15 cellular contexts compared by ENCODE assay signal in the genomic region with DNA sequence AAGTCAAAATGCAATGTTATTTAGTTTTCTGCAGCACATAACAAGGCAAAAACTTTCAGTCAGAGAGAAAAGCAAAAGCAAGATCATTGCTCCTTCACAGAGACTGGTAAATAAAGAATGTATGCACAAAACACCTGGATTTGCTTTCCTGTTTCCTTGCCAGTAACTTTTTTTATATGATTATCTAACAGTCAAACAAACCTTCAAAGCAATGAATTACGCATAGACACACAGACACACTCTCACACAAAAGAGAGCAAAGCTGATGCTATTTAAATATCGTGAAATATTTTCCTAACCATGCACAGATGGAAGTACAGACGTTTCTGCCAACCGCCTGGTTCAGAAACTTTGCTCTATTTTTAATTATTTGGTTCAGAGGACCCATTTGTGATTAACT. TPM values are rescaled to one million over a fixed set of nuclear protein-coding genes. Genes with fewer than 3 reads are reported as not detected.
DNase-seq lines count a peak whose midpoint lies in the region; ATAC-seq and TF ChIP-seq lines count a peak whose summit lies in the region.
"Had no signal": no experiment of that assay in that cellular context is flagged by ENCODE, and none has a peak within 500 bp of the region (broad histone marks: within the 10 kb centered on the region; RNA-seq: fewer than 3 reads in every experiment).

No MANE protein-coding gene starts in this region.

- H3K4me2 ChIP-seq in BLaER1 (peak overlapping the region; percentile 56), parathyroid adenoma (ENCODE audit: low read length) (peak overlapping the region; percentile 18)

- H3K4me1 ChIP-seq in BLaER1 (peaks cover 22% of the 10 kb centered on the region), parathyroid adenoma (peaks cover 10% of the 10 kb centered on the region), body of pancreas (peaks cover 23% of the 10 kb centered on the region)

- intact Hi-C loops in body of pancreas (cut with DNase I) = no loop called here

- H3K9me3 ChIP-seq in BLaER1 (no peaks in the 10 kb centered on the region), parathyroid adenoma (ENCODE audit: control insufficient read depth, low read length) (no peaks in the 10 kb centered on the region), body of pancreas (no peaks in the 10 kb centered on the region)

- no peak for ATAC-seq in body of pancreas
- no peak for ATAC-seq in HG03565 (IDR thresholded peaks at IDR 0.05; ENCODE audit: unreplicated experiment)

- H3K27me3 ChIP-seq in BLaER1 (no peaks in the 10 kb centered on the region), parathyroid adenoma (ENCODE audit: control insufficient read depth, insufficient read depth, low read length) (no peaks in the 10 kb centered on the region), body of pancreas (no peaks in the 10 kb centered on the region)

- H3K27ac ChIP-seq in BLaER1 (no peak overlapping the region), epithelial cell of prostate (peak overlapping the region; percentile 68), parathyroid adenoma (no peak overlapping the region), body of pancreas (peak overlapping the region in 1 of 4 donors; percentile 15)

- 9 to 21% methylated on average over 4 of the region's 4 CpGs for WGBS in body of pancreas, 2 donors

- no peak for TF ChIP-seq CTCF in parathyroid adenoma (IDR thresholded peaks at IDR 0.05)
- no peak for TF ChIP-seq CTCF in body of pancreas (IDR thresholded peaks at IDR 0.05)

- peaks cover 13% of the 10 kb centered on the region for H3K79me2 ChIP-seq in parathyroid adenoma

- no peak overlapping the region for H3K9ac ChIP-seq in BLaER1
- H3K9ac ChIP-seq in parathyroid adenoma = no peak overlapping the region

- 0 out of 2 replicates have a peak, but pooled peaks cover 3% of the 10 kb centered on the region for H4K20me1 ChIP-seq in BLaER1

- H3K36me3 ChIP-seq in BLaER1 = peaks cover 4% of the 10 kb centered on the region; the same call in 1 of the 2 replicates
- no peaks in the 10 kb centered on the region for H3K36me3 ChIP-seq in parathyroid adenoma (ENCODE audit: control insufficient read depth, insufficient read depth, low read length)
- no peaks in the 10 kb centered on the region for H3K36me3 ChIP-seq in body of pancreas (replicated peaks in 1 of 2; ENCODE audit: insufficient read depth in 1 of 2, low read depth in 2 of 2)

- no peak overlapping the region for H2AFZ ChIP-seq in parathyroid adenoma

- H3K4me3 ChIP-seq in BLaER1 (no peak overlapping the region), parathyroid adenoma (ENCODE audit: low read depth, low read length) (no peak overlapping the region), body of pancreas (no peak overlapping the region)

- TF ChIP-seq POLR2A in body of pancreas (IDR thresholded peaks at IDR 0.05) = no peak

- DNase-seq in NCI-H526 treated with DMSO at 0.1 percent for 48 hours (lab: John Stamatoyannopoulos, UW) (peak; percentile 80), epithelial cell of prostate (ENCODE audit: low read depth, low spot score) (no peak), body of pancreas (no peak), GOT3 (lab: John Stamatoyannopoulos, UW) (no peak), UCSD-AML1 (lab: John Stamatoyannopoulos, UW; ENCODE audit: unreplicated experiment) (no peak)
- DNase-seq: effector CD8-positive, alpha-beta T cell; H7; NCI-H1048; NCI-H2171; nucleus accumbens; stimulated activated CD4-positive, alpha-beta T cell treated with anti-CD3 and anti-CD28 coated beads, Interleukin-2, amount 100 ng/mL, for 24 hours; T-helper 1 cell had no signal

RNA-seq across cellular contexts. Expression of gene ATXN1, which starts 24.4 kb away (rescaled TPM):
- 10 to 100 TPM; 24.6 to 24.7 TPM for total RNA-seq in body of pancreas
